Comparison of ENCODE assay signal across 15 cellular contexts in the genomic region with DNA sequence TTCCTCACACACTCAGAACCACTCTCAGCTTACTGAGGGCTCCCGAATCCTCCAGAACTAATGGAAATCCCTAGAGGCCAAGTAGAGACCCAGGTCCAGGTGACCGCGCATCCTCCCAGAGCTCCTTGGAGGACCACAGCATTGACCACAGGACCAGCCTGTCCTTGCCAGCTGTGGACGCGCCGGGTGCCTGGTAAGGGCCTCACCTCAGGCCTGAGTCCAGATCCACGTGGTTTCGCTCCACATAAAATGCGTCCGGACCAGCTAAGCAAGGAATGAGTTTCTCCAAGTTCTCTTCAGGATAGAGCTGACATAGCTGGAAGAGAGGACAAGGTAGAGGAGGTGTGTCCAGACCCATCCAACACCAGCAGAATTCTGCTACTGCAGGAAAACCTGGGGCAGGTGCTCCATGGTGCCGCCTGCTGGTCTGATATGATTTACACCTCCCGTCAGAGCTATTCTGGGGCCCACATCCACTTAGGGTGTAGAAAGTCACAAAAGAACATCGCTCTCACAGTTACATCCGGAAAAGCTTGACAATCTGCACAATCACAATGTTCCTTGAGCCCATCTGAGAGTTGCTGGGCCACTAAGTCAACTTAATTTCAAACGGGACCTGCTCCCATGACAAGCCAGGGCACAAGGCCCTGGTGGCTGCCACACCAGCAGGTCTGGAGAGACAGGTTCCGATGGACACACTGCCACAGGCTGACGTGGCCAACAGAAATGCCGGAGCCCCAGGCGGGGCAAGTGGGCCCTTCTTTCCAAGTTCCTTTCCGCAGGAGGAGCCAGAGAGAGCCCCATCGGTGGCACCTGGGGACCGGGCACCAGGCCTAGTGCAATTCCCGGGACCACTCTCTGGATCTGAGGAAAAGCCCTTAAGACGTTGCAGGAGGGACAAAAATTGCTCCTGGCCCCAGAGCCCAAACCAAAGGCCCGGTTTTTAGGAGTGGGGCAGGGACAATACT. TPM values are rescaled to one million over a fixed set of nuclear protein-coding genes. Genes with fewer than 3 reads are reported as not detected.
DNase-seq lines count a peak whose midpoint lies in the region; ATAC-seq and TF ChIP-seq lines count a peak whose summit lies in the region.
"Had no signal": no experiment of that assay in that cellular context is flagged by ENCODE, and none has a peak within 500 bp of the region (broad histone marks: within the 10 kb centered on the region; RNA-seq: fewer than 3 reads in every experiment).

No MANE protein-coding gene starts in this region.

- no peak for TF ChIP-seq POLR2A in body of pancreas (IDR thresholded peaks at IDR 0.05)
- TF ChIP-seq POLR2A in tibial nerve (IDR thresholded peaks at IDR 0.05): no peak

- no peaks in the 10 kb centered on the region for H4K20me1 ChIP-seq in Karpas-422 (ENCODE audit: insufficient read depth, low read depth, low read length)
- peaks cover 17% of the 10 kb centered on the region for H4K20me1 ChIP-seq in neural progenitor cell (ENCODE audit: low read depth)

- H3K36me3 Mint-ChIP-seq in neural progenitor cell: peaks cover 28% of the 10 kb centered on the region
- H3K36me3 Mint-ChIP-seq: naive B cell had no signal

- no peak overlapping the region for H3K4me3 ChIP-seq in Karpas-422 (ENCODE audit: low read length)
- H3K4me3 ChIP-seq in body of pancreas: no peak overlapping the region
- no peak overlapping the region for H3K4me3 ChIP-seq in neural progenitor cell
- no peak overlapping the region for H3K4me3 ChIP-seq in tibial nerve

- intact Hi-C loops in body of pancreas (cut with DNase I): no loop called here

- H3K9me3 Mint-ChIP-seq in neural progenitor cell: no peaks in the 10 kb centered on the region
- H3K9me3 Mint-ChIP-seq: activated B cell treated with CpG ODN at 0.5 μM for 24 hours; activated T-cell treated with anti-CD3 and anti-CD28 coated beads, Interleukin-2, amount 50 U/mL, for 4 hours; CD8-positive, alpha-beta memory T cell; naive B cell had no signal

- H3K79me2 ChIP-seq in Karpas-422 (ENCODE audit: low read length) (no peaks in the 10 kb centered on the region), neural progenitor cell (ENCODE audit: low read depth) (peaks cover 2% of the 10 kb centered on the region)

- no peaks in the 10 kb centered on the region for H3K9me2 ChIP-seq in Karpas-422 (replicated peaks; ENCODE audit: insufficient read depth, low read length)

- H3F3A ChIP-seq in neural progenitor cell (ENCODE audit: low read depth): no peaks in the 10 kb centered on the region

- 90% methylated on average over 17 to 25 of the region's 25 CpGs for WGBS in body of pancreas, 2 donors
- 89 to 96% methylated on average over 17 to 23 of the region's 25 CpGs for WGBS in tibial nerve, 2 donors

- H3K36me3 ChIP-seq in Karpas-422 (ENCODE audit: insufficient read depth, low read length) (no peaks in the 10 kb centered on the region), body of pancreas (replicated peaks in 1 of 2; ENCODE audit: insufficient read depth in 1 of 2, low read depth in 2 of 2) (peaks cover 12 to 13% of the 10 kb centered on the region in 2 donors), neural progenitor cell (no peaks in the 10 kb centered on the region), tibial nerve (peaks cover 2 to 88% (median 11%) of the 10 kb centered on the region in 3 donors)

- ATAC-seq in body of pancreas: peak; percentile 9
- no peak for ATAC-seq in HG03039 (IDR thresholded peaks at IDR 0.05; ENCODE audit: unreplicated experiment)
- ATAC-seq: activated T-cell treated with anti-CD3 and anti-CD28 coated beads, Interleukin-2, amount 50 U/mL, for 4 hours had no signal

- no peaks in the 10 kb centered on the region for H3K27me3 ChIP-seq in Karpas-422 (ENCODE audit: low read length)
- no peaks in the 10 kb centered on the region for H3K27me3 ChIP-seq in body of pancreas
- H3K27me3 ChIP-seq in neural progenitor cell: no peaks in the 10 kb centered on the region
- no peaks in the 10 kb centered on the region for H3K27me3 ChIP-seq in tibial nerve

- DNase-seq in GM10266 (ENCODE audit: extremely low spot score) (no peak), Karpas-422 (peak; percentile 69), body of pancreas (no peak), neural progenitor cell (ENCODE audit: low spot score) (no peak), GOT3 (lab: John Stamatoyannopoulos, UW) (no peak), tibial nerve (ENCODE audit: low spot score in 2 of 2) (no peak)
- DNase-seq: activated B cell treated with CpG ODN at 0.5 μM for 24 hours; activated T-cell treated with anti-CD3 and anti-CD28 coated beads, Interleukin-2, amount 50 U/mL, for 4 hours; CD8-positive, alpha-beta memory T cell; kidney; naive B cell; NCI-H1105 treated with DMSO at 0.1 percent for 48 hours; NCI-H510A treated with DMSO at 0.1 percent for 48 hours; Right ventricle myocardium superior had no signal

- no peak overlapping the region for H3K4me3 Mint-ChIP-seq in neural progenitor cell
- H3K4me3 Mint-ChIP-seq: activated B cell treated with CpG ODN at 0.5 μM for 24 hours; activated T-cell treated with anti-CD3 and anti-CD28 coated beads, Interleukin-2, amount 50 U/mL, for 4 hours; CD8-positive, alpha-beta memory T cell; naive B cell had no signal

- TF ChIP-seq EP300 in tibial nerve (IDR thresholded peaks at IDR 0.05): no peak

- H3K4me1 ChIP-seq in Karpas-422 (ENCODE audit: low read length) (no peaks in the 10 kb centered on the region), body of pancreas (no peaks in the 10 kb centered on the region), neural progenitor cell (peaks cover 6% of the 10 kb centered on the region), tibial nerve (no peaks in the 10 kb centered on the region)

- H3K4me1 Mint-ChIP-seq in neural progenitor cell: peaks cover 11% of the 10 kb centered on the region
- H3K4me1 Mint-ChIP-seq: activated B cell treated with CpG ODN at 0.5 μM for 24 hours; CD8-positive, alpha-beta memory T cell; naive B cell had no signal

- no peak overlapping the region for H2AFZ ChIP-seq in Karpas-422 (ENCODE audit: low read length)
- no peak overlapping the region for H2AFZ ChIP-seq in neural progenitor cell (replicated peaks)

- no peak overlapping the region for H3K27ac ChIP-seq in Karpas-422 (ENCODE audit: low read length)
- H3K27ac ChIP-seq in body of pancreas: no peak overlapping the region
- no peak overlapping the region for H3K27ac ChIP-seq in neural progenitor cell
- no peak overlapping the region for H3K27ac ChIP-seq in tibial nerve

- no peak overlapping the region for H3K27ac Mint-ChIP-seq in neural progenitor cell
- H3K27ac Mint-ChIP-seq: activated B cell treated with CpG ODN at 0.5 μM for 24 hours had no signal

- H3K4me2 ChIP-seq in Karpas-422 (ENCODE audit: low read depth, low read length, poor library complexity, severe bottlenecking): no peak overlapping the region
- no peak overlapping the region for H3K4me2 ChIP-seq in neural progenitor cell

- no peaks in the 10 kb centered on the region for H3K9me3 ChIP-seq in Karpas-422 (ENCODE audit: low read length)
- H3K9me3 ChIP-seq in body of pancreas: no peaks in the 10 kb centered on the region
- H3K9me3 ChIP-seq in neural progenitor cell (ENCODE audit: low read depth): no peaks in the 10 kb centered on the region
- no peaks in the 10 kb centered on the region for H3K9me3 ChIP-seq in tibial nerve

- H3K27me3 Mint-ChIP-seq in neural progenitor cell (ENCODE audit: insufficient read depth, low read depth): no peaks in the 10 kb centered on the region
- H3K27me3 Mint-ChIP-seq: activated B cell treated with CpG ODN at 0.5 μM for 24 hours; CD8-positive, alpha-beta memory T cell; naive B cell had no signal

- TF ChIP-seq CTCF in GM10266 (IDR thresholded peaks at IDR 0.05; ENCODE audit: control insufficient read depth, insufficient read depth, low read depth, missing control alignments): peak; percentile 25
- TF ChIP-seq CTCF in body of pancreas (IDR thresholded peaks at IDR 0.05): peak in 2 of 7 experiments; percentile 6 to 8
- peak; percentile 24 for TF ChIP-seq CTCF in neural progenitor cell (IDR thresholded peaks at IDR 0.05)
- TF ChIP-seq CTCF in tibial nerve (IDR thresholded peaks at IDR 0.05): no peak

- H3K9ac ChIP-seq in Karpas-422 (ENCODE audit: low read length) (no peak overlapping the region), neural progenitor cell (no peak overlapping the region)

RNA-seq across cellular contexts. Expression of gene MAP1LC3B, which starts 28.5 kb away (rescaled TPM):
- 30.2 and 56.0 TPM in 2 replicates for total RNA-seq in Karpas-422 (2014; rRNA removed; shearing (Covaris generic); ENCODE audit: low replicate concordance)
- total RNA-seq in body of pancreas (10 to 100 TPM; 18.5 to 22.8 TPM), neural progenitor cell (ENCODE audit: low replicate concordance) (32.5 and 39.1 TPM in 2 replicates), tibial nerve (10 to 100 TPM; 60.9 to 78.1 (median 68.2) TPM)

RNA-seq across cellular contexts. Expression of gene FBXO31, which starts 37.1 kb away (rescaled TPM):
- total RNA-seq in Karpas-422 (2014; rRNA removed; shearing (Covaris generic); ENCODE audit: low replicate concordance): 17.1 and 34.3 TPM in 2 replicates
- 10 to 100 TPM; 35.5 to 46.8 TPM for total RNA-seq in body of pancreas
- total RNA-seq in neural progenitor cell (ENCODE audit: low replicate concordance): 5.8 and 19.8 TPM in 2 replicates
- total RNA-seq in tibial nerve: 100 to 1,000 TPM in 3 of 4 donors, 10 to 100 TPM in 1; 89.4 to 241 (median 147) TPM

Comparison
In these comparisons a context has a peak if more than half of its experiments do, and no peak if none do; other contexts are left out.
1. CTCF ChIP-seq: peak in GM10266 (single experiment) and neural progenitor cell (single experiment); none in tibial nerve (0 of 5).